Comparison of ENCODE assay signal across 1 cellular context in genomic region chr13:110319774-110320509, GRCh38.
TF ChIP-seq lines count a peak whose summit lies in the region.

No MANE protein-coding gene starts in this region.

TF ChIP-seq in HEK293, 187 proteins besides CTCF, POLR2A, EP300 and RAD21 (continued from another document and continues in another):
- TF ChIP-seq, protein P1, sequence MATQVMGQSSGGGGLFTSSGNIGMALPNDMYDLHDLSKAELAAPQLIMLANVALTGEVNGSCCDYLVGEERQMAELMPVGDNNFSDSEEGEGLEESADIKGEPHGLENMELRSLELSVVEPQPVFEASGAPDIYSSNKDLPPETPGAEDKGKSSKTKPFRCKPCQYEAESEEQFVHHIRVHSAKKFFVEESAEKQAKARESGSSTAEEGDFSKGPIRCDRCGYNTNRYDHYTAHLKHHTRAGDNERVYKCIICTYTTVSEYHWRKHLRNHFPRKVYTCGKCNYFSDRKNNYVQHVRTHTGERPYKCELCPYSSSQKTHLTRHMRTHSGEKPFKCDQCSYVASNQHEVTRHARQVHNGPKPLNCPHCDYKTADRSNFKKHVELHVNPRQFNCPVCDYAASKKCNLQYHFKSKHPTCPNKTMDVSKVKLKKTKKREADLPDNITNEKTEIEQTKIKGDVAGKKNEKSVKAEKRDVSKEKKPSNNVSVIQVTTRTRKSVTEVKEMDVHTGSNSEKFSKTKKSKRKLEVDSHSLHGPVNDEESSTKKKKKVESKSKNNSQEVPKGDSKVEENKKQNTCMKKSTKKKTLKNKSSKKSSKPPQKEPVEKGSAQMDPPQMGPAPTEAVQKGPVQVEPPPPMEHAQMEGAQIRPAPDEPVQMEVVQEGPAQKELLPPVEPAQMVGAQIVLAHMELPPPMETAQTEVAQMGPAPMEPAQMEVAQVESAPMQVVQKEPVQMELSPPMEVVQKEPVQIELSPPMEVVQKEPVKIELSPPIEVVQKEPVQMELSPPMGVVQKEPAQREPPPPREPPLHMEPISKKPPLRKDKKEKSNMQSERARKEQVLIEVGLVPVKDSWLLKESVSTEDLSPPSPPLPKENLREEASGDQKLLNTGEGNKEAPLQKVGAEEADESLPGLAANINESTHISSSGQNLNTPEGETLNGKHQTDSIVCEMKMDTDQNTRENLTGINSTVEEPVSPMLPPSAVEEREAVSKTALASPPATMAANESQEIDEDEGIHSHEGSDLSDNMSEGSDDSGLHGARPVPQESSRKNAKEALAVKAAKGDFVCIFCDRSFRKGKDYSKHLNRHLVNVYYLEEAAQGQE (tag by site-specific recombination; IDR thresholded peaks at IDR 0.05): peak; percentile 53; the same call in 1 of the 2 replicates
- TF ChIP-seq ZNF658 (tag by site-specific recombination; IDR thresholded peaks at IDR 0.05) (no peak), ZSCAN5A (tag by site-specific recombination; IDR thresholded peaks at IDR 0.05) (no peak), ZNF549 (tag by site-specific recombination; IDR thresholded peaks at IDR 0.05) (no peak), ZBTB1 (tag by site-specific recombination; IDR thresholded peaks at IDR 0.05) (no peak), KLF16 (tag by site-specific recombination; IDR thresholded peaks at IDR 0.05) (no peak), ZNF416 (tag by site-specific recombination; IDR thresholded peaks at IDR 0.05) (no peak), ZNF785 (tag by site-specific recombination; IDR thresholded peaks at IDR 0.05) (no peak), ZNF423 (tag by site-specific recombination; IDR thresholded peaks at IDR 0.05) (0 out of 2 replicates have a peak, but pooled peaks have one; percentile 35), ZNF350 (tag by site-specific recombination; IDR thresholded peaks at IDR 0.05) (no peak), ZNF560 (tag by site-specific recombination; IDR thresholded peaks at IDR 0.05; ENCODE audit: borderline replicate concordance) (no peak), ZNF18 (tag by site-specific recombination; IDR thresholded peaks at IDR 0.05) (no peak), YY2 (tag by site-specific recombination; IDR thresholded peaks at IDR 0.05) (no peak), ZNF501 (tag by site-specific recombination; IDR thresholded peaks at IDR 0.05) (no peak), ZNF837 (tag by site-specific recombination; IDR thresholded peaks at IDR 0.05) (no peak), ZFP69B (tag by site-specific recombination; IDR thresholded peaks at IDR 0.05) (no peak), FEZF1 (tag by site-specific recombination; IDR thresholded peaks at IDR 0.05) (no peak), TCF7L2 (IDR thresholded peaks at IDR 0.05; ENCODE audit: borderline replicate concordance, low read depth, low read length) (no peak), SP2 (tag by site-specific recombination; IDR thresholded peaks at IDR 0.05) (no peak), HOXC10 (CRISPR knock-in tag; IDR thresholded peaks at IDR 0.05) (no peak), GLIS2 (tag by site-specific recombination; IDR thresholded peaks at IDR 0.05) (peak; percentile 76), ZNF473 (tag by site-specific recombination; IDR thresholded peaks at IDR 0.05) (no peak), ZBTB11 (tag by site-specific recombination; conservative IDR thresholded peaks at IDR 0.05; ENCODE audit: low read depth) (no peak), ZNF155 (tag by site-specific recombination; IDR thresholded peaks at IDR 0.05) (no peak), KLF7 (tag by site-specific recombination; IDR thresholded peaks at IDR 0.05; ENCODE audit: borderline replicate concordance) (no peak), MZF1 (tag by site-specific recombination; IDR thresholded peaks at IDR 0.05; ENCODE audit: borderline replicate concordance) (no peak), ZNF510 (tag by site-specific recombination; IDR thresholded peaks at IDR 0.05; ENCODE audit: insufficient replicate concordance) (no peak), WT1 (tag by site-specific recombination; IDR thresholded peaks at IDR 0.05) (peak; percentile 47; the same call in 1 of the 2 replicates), ZNF521 (tag by site-specific recombination; IDR thresholded peaks at IDR 0.05) (no peak), ZNF677 (tag by site-specific recombination; IDR thresholded peaks at IDR 0.05) (no peak), GLI4 (tag by site-specific recombination; IDR thresholded peaks at IDR 0.05) (no peak), SCRT2 (tag by site-specific recombination; IDR thresholded peaks at IDR 0.05) (no peak), OVOL3 (tag by site-specific recombination; IDR thresholded peaks at IDR 0.05) (no peak), ZBTB17 (tag by site-specific recombination; IDR thresholded peaks at IDR 0.05) (peak; percentile 64), ZNF555 (tag by site-specific recombination; conservative IDR thresholded peaks at IDR 0.05) (no peak), ZNF571 (tag by site-specific recombination; IDR thresholded peaks at IDR 0.05) (no peak), ZNF792 (tag by site-specific recombination; IDR thresholded peaks at IDR 0.05) (no peak), ZNF274 (IDR thresholded peaks at IDR 0.05; ENCODE audit: low read length) (no peak), ZNF274 (tag by site-specific recombination; IDR thresholded peaks at IDR 0.05; ENCODE audit: borderline replicate concordance) (no peak), ZNF707 (tag by site-specific recombination; IDR thresholded peaks at IDR 0.05) (no peak), ZNF670 (tag by site-specific recombination; IDR thresholded peaks at IDR 0.05; ENCODE audit: low read depth) (no peak)
- TF ChIP-seq, protein P2, sequence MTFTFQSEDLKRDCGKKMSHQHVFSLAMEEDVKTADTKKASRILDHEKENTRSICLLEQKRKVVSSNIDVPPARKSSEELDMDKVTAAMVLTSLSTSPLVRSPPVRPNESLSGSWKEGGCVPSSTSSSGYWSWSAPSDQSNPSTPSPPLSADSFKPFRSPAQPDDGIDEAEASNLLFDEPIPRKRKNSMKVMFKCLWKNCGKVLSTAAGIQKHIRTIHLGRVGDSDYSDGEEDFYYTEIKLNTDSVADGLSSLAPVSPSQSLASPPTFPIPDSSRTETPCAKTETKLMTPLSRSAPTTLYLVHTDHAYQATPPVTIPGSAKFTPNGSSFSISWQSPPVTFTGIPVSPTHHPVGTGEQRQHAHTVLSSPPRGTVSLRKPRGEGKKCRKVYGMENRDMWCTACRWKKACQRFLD (tag by site-specific recombination; IDR thresholded peaks at IDR 0.05): no peak
- TF ChIP-seq, protein P3, sequence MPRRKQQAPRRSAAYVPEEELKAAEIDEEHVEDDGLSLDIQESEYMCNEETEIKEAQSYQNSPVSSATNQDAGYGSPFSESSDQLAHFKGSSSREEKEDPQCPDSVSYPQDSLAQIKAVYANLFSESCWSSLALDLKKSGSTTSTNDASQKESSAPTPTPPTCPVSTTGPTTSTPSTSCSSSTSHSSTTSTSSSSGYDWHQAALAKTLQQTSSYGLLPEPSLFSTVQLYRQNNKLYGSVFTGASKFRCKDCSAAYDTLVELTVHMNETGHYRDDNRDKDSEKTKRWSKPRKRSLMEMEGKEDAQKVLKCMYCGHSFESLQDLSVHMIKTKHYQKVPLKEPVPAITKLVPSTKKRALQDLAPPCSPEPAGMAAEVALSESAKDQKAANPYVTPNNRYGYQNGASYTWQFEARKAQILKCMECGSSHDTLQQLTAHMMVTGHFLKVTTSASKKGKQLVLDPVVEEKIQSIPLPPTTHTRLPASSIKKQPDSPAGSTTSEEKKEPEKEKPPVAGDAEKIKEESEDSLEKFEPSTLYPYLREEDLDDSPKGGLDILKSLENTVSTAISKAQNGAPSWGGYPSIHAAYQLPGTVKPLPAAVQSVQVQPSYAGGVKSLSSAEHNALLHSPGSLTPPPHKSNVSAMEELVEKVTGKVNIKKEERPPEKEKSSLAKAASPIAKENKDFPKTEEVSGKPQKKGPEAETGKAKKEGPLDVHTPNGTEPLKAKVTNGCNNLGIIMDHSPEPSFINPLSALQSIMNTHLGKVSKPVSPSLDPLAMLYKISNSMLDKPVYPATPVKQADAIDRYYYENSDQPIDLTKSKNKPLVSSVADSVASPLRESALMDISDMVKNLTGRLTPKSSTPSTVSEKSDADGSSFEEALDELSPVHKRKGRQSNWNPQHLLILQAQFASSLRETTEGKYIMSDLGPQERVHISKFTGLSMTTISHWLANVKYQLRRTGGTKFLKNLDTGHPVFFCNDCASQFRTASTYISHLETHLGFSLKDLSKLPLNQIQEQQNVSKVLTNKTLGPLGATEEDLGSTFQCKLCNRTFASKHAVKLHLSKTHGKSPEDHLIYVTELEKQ (tag by site-specific recombination; IDR thresholded peaks at IDR 0.05; ENCODE audit: borderline replicate concordance): no peak
- TF ChIP-seq, protein P4, sequence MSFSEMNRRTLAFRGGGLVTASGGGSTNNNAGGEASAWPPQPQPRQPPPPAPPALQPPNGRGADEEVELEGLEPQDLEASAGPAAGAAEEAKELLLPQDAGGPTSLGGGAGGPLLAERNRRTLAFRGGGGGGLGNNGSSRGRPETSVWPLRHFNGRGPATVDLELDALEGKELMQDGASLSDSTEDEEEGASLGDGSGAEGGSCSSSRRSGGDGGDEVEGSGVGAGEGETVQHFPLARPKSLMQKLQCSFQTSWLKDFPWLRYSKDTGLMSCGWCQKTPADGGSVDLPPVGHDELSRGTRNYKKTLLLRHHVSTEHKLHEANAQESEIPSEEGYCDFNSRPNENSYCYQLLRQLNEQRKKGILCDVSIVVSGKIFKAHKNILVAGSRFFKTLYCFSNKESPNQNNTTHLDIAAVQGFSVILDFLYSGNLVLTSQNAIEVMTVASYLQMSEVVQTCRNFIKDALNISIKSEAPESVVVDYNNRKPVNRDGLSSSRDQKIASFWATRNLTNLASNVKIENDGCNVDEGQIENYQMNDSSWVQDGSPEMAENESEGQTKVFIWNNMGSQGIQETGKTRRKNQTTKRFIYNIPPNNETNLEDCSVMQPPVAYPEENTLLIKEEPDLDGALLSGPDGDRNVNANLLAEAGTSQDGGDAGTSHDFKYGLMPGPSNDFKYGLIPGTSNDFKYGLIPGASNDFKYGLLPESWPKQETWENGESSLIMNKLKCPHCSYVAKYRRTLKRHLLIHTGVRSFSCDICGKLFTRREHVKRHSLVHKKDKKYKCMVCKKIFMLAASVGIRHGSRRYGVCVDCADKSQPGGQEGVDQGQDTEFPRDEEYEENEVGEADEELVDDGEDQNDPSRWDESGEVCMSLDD (tag by site-specific recombination; IDR thresholded peaks at IDR 0.05): no peak
- TF ChIP-seq, protein P5, sequence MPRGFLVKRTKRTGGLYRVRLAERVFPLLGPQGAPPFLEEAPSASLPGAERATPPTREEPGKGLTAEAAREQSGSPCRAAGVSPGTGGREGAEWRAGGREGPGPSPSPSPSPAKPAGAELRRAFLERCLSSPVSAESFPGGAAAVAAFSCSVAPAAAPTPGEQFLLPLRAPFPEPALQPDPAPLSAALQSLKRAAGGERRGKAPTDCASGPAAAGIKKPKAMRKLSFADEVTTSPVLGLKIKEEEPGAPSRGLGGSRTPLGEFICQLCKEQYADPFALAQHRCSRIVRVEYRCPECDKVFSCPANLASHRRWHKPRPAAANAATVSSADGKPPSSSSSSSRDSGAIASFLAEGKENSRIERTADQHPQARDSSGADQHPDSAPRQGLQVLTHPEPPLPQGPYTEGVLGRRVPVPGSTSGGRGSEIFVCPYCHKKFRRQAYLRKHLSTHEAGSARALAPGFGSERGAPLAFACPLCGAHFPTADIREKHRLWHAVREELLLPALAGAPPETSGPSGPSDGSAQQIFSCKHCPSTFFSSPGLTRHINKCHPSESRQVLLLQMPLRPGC (tag by site-specific recombination; IDR thresholded peaks at IDR 0.05): peak; percentile 25; the same call in 1 of the 2 replicates
